ENCODE assay signal across 1 cellular context in the genomic region with DNA sequence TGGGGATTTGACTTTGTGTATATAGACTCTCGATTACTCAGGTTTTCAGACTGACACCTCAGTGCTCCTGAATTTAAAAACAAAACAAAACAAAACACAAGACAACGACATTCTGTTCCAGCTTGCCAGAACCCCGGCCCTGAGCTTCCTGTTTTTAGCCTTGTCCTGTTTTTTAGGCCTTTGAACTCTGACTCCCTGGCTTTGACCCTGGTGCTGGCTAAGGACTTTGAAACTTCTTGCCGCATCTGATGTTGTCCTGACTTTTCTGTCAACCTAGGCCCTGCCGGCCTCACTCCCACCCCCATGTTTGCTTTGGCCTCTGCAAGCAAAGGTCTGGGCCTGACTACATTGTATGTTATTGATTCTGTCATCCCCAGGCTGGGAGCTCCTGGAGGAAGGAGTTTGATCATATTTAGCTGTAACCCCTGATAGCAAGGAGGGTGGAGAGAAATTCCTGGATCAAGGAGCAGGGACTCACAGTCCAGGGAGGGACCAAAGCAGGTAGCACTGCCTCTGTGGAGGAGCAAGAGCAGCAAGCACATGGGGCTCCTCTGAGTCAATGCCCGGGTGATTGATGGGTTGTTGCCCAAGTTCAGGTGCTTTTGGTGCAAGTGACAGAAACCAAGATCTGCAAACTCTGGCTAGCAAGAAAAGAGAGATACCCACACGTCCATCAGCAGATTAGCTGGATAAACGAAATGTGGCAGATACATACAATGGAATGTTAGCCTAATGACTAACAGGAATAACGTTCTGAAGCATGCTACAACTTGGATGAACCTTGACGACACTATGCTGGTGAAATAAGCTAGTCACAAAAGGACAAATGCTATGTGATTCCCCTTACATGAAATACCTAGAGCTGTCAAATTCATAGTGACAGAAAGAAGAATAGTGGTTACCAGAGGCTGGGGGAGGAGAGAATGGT.
TF ChIP-seq lines count a peak whose summit lies in the region.

No MANE protein-coding gene starts in this region.

TF ChIP-seq in HepG2, 621 proteins besides CTCF, POLR2A, EP300 and RAD21 (continued from another document and continues in another):
- TF ChIP-seq, protein P1, sequence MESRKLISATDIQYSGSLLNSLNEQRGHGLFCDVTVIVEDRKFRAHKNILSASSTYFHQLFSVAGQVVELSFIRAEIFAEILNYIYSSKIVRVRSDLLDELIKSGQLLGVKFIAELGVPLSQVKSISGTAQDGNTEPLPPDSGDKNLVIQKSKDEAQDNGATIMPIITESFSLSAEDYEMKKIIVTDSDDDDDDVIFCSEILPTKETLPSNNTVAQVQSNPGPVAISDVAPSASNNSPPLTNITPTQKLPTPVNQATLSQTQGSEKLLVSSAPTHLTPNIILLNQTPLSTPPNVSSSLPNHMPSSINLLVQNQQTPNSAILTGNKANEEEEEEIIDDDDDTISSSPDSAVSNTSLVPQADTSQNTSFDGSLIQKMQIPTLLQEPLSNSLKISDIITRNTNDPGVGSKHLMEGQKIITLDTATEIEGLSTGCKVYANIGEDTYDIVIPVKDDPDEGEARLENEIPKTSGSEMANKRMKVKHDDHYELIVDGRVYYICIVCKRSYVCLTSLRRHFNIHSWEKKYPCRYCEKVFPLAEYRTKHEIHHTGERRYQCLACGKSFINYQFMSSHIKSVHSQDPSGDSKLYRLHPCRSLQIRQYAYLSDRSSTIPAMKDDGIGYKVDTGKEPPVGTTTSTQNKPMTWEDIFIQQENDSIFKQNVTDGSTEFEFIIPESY (CRISPR knock-in tag; IDR thresholded peaks at IDR 0.05), result peak; percentile 64; the same call in 1 of the 2 replicates
- TF ChIP-seq HCFC1 (IDR thresholded peaks at IDR 0.05; ENCODE audit: low read depth, low read length) (no peak), NFIB (CRISPR knock-in tag; IDR thresholded peaks at IDR 0.05; ENCODE audit: borderline replicate concordance) (no peak), FOXK2 (IDR thresholded peaks at IDR 0.05) (peak; percentile 85), EEA1 (CRISPR knock-in tag; IDR thresholded peaks at IDR 0.05; ENCODE audit: borderline replicate concordance) (no peak), GMEB2 (CRISPR knock-in tag; IDR thresholded peaks at IDR 0.05; ENCODE audit: low read depth) (no peak), CHD4 (IDR thresholded peaks at IDR 0.05; ENCODE audit: borderline replicate concordance, low read length) (peak; percentile 21; the same call in 1 of the 2 replicates), NFE2L1 (CRISPR knock-in tag; IDR thresholded peaks at IDR 0.05; ENCODE audit: borderline replicate concordance) (no peak), CHD2 (IDR thresholded peaks at IDR 0.05; ENCODE audit: low read depth, low read length) (peak; percentile 40; the same call in 1 of the 2 replicates), POGK (CRISPR knock-in tag; conservative IDR thresholded peaks at IDR 0.05) (peak; percentile 61; the same call in 1 of the 2 replicates), SIX1 (CRISPR knock-in tag; IDR thresholded peaks at IDR 0.05; ENCODE audit: borderline replicate concordance) (peak; percentile 77; the same call in 1 of the 2 replicates), SRSF9 (IDR thresholded peaks at IDR 0.05; ENCODE audit: borderline replicate concordance, insufficient read depth, low read depth, low read length, poor library complexity, severe bottlenecking) (no peak), YY1 (IDR thresholded peaks at IDR 0.05; ENCODE audit: insufficient read depth, insufficient replicate concordance, low read depth, low read length) (peak; percentile 59), TAF15 (IDR thresholded peaks at IDR 0.05; ENCODE audit: low read depth, low read length, poor library complexity, severe bottlenecking) (no peak), ZNF777 (CRISPR knock-in tag; IDR thresholded peaks at IDR 0.05) (no peak), FOSL2 (CRISPR knock-in tag; IDR thresholded peaks at IDR 0.05) (peak; percentile 89), ZNF740 (CRISPR knock-in tag; IDR thresholded peaks at IDR 0.05) (no peak), ZNF350 (CRISPR knock-in tag; IDR thresholded peaks at IDR 0.05; ENCODE audit: borderline replicate concordance, low read depth) (peak; percentile 95; the same call in 1 of the 2 replicates), ZNF383 (CRISPR knock-in tag; IDR thresholded peaks at IDR 0.05; ENCODE audit: borderline replicate concordance) (no peak), ZFP41 (CRISPR knock-in tag; IDR thresholded peaks at IDR 0.05; ENCODE audit: borderline replicate concordance) (no peak), NFAT5 (CRISPR knock-in tag; IDR thresholded peaks at IDR 0.05) (no peak), CBX2 (IDR thresholded peaks at IDR 0.05; ENCODE audit: low read depth, low read length) (no peak), CBX2 (CRISPR knock-in tag; IDR thresholded peaks at IDR 0.05; ENCODE audit: low read depth) (no peak), DNMT3B (CRISPR knock-in tag; conservative IDR thresholded peaks at IDR 0.05) (no peak; the same call in 1 of the 2 replicates), ZFP36L2 (CRISPR knock-in tag; IDR thresholded peaks at IDR 0.05) (no peak), SYNCRIP (IDR thresholded peaks at IDR 0.05; ENCODE audit: insufficient read depth, low read depth, low read length) (no peak), ZIK1 (CRISPR knock-in tag; IDR thresholded peaks at IDR 0.05; ENCODE audit: borderline replicate concordance, low read depth) (no peak; the same call in 1 of the 2 replicates), RFX3 (CRISPR knock-in tag; IDR thresholded peaks at IDR 0.05) (no peak; the same call in 1 of the 2 replicates), NFYC (CRISPR knock-in tag; IDR thresholded peaks at IDR 0.05) (peak; percentile 23; the same call in 1 of the 2 replicates), SP4 (CRISPR knock-in tag; IDR thresholded peaks at IDR 0.05) (no peak; the same call in 1 of the 2 replicates), ARNTL (CRISPR knock-in tag; IDR thresholded peaks at IDR 0.05) (peak; percentile 83), E2F5 (CRISPR knock-in tag; conservative IDR thresholded peaks at IDR 0.05) (no peak), ELF3 (CRISPR knock-in tag; IDR thresholded peaks at IDR 0.05) (peak; percentile 90)
- TF ChIP-seq, protein P2, sequence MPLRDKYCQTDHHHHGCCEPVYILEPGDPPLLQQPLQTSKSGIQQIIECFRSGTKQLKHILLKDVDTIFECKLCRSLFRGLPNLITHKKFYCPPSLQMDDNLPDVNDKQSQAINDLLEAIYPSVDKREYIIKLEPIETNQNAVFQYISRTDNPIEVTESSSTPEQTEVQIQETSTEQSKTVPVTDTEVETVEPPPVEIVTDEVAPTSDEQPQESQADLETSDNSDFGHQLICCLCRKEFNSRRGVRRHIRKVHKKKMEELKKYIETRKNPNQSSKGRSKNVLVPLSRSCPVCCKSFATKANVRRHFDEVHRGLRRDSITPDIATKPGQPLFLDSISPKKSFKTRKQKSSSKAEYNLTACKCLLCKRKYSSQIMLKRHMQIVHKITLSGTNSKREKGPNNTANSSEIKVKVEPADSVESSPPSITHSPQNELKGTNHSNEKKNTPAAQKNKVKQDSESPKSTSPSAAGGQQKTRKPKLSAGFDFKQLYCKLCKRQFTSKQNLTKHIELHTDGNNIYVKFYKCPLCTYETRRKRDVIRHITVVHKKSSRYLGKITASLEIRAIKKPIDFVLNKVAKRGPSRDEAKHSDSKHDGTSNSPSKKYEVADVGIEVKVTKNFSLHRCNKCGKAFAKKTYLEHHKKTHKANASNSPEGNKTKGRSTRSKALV (CRISPR knock-in tag; IDR thresholded peaks at IDR 0.05), result no peak
- TF ChIP-seq, protein P3, sequence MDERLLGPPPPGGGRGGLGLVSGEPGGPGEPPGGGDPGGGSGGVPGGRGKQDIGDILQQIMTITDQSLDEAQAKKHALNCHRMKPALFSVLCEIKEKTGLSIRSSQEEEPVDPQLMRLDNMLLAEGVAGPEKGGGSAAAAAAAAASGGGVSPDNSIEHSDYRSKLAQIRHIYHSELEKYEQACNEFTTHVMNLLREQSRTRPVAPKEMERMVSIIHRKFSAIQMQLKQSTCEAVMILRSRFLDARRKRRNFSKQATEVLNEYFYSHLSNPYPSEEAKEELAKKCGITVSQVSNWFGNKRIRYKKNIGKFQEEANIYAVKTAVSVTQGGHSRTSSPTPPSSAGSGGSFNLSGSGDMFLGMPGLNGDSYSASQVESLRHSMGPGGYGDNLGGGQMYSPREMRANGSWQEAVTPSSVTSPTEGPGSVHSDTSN (CRISPR knock-in tag; IDR thresholded peaks at IDR 0.05), result peak; percentile 69
- TF ChIP-seq, protein P4, sequence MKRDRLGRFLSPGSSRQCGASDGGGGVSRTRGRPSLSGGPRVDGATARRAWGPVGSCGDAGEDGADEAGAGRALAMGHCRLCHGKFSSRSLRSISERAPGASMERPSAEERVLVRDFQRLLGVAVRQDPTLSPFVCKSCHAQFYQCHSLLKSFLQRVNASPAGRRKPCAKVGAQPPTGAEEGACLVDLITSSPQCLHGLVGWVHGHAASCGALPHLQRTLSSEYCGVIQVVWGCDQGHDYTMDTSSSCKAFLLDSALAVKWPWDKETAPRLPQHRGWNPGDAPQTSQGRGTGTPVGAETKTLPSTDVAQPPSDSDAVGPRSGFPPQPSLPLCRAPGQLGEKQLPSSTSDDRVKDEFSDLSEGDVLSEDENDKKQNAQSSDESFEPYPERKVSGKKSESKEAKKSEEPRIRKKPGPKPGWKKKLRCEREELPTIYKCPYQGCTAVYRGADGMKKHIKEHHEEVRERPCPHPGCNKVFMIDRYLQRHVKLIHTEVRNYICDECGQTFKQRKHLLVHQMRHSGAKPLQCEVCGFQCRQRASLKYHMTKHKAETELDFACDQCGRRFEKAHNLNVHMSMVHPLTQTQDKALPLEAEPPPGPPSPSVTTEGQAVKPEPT (CRISPR knock-in tag; IDR thresholded peaks at IDR 0.05; ENCODE audit: low read depth), result peak; percentile 61
